Comparison of ENCODE assay signal across 9 cellular contexts in the genomic region with DNA sequence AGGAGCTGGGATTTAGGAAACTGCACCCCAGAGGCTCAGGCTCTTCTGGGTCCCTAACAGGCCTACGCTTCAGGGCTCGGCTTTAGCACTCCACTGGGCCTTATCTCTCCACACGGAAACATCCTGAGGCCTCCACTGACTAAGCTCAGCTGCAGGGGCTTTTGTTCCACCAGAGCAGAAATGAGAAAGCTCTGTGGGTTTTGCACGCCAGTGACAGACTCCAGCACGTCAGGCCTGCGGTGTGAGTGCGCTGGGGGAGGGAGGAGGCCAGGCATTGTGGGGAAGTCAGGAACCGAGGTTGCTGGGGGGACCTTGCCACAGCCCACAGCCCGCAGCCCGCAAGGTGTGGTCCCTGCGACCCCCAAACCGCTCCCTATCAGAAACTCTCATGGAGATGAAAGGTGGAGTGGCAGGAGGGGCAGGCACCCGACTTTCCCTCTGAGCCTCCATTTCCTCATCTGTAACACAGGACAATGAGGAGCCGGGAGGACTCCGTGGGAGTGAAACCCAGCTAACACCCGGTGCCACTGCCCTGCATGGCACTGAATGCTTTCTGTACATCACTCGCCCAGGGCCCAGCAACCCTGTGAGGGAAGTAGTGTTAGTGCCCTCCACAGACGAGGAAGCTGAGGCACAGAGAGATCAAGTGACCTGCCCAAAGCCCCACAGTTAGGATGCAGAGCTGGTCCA.
DNase-seq lines count a peak whose midpoint lies in the region; ATAC-seq and TF ChIP-seq lines count a peak whose summit lies in the region.
"Had no signal": no experiment of that assay in that cellular context is flagged by ENCODE, and none has a peak within 500 bp of the region (broad histone marks: within the 10 kb centered on the region; RNA-seq: fewer than 3 reads in every experiment).

No MANE protein-coding gene starts in this region.

- DNase-seq in activated T-cell treated with anti-CD3 and anti-CD28 coated beads for 48 hours (ENCODE audit: low read depth) = peak; percentile 77
- DNase-seq in activated T-cell treated with anti-CD3 and anti-CD28 coated beads, Interleukin-2, amount 50 U/mL, for 1 hour = no peak
- peak; percentile 77 to 93 for DNase-seq in stimulated activated naive CD8-positive, alpha-beta T cell treated with anti-CD3 and anti-CD28 coated beads, Interleukin-15, amount 100 ng/mL, for 72 hours
- no peak for DNase-seq in foreskin fibroblast
- DNase-seq in middle frontal gyrus (ENCODE audit: extremely low spot score, low spot score) = no peak
- DNase-seq in NCI-H446 (lab: John Stamatoyannopoulos, UW) = no peak

- no peak overlapping the region for H3K4me3 ChIP-seq in foreskin fibroblast (ENCODE audit: low read depth in 1 of 2, low read length in 2 of 2)

- H3K4me3 Mint-ChIP-seq in activated naive CD8-positive, alpha-beta T cell = peak overlapping the region; percentile 7
- peak overlapping the region; percentile 32 to 50 for H3K4me3 Mint-ChIP-seq in stimulated activated naive CD8-positive, alpha-beta T cell treated with anti-CD3 and anti-CD28 coated beads, Interleukin-15, amount 100 ng/mL, for 72 hours

- no peaks in the 10 kb centered on the region for H3K9me3 Mint-ChIP-seq in activated naive CD8-positive, alpha-beta T cell (ENCODE audit: low read depth)
- H3K9me3 Mint-ChIP-seq in stimulated activated naive CD8-positive, alpha-beta T cell treated with anti-CD3 and anti-CD28 coated beads, Interleukin-15, amount 100 ng/mL, for 72 hours = no peaks in the 10 kb centered on the region

- ATAC-seq in HG03159 (IDR thresholded peaks at IDR 0.05; ENCODE audit: unreplicated experiment) = peak; percentile 77
- ATAC-seq in stimulated activated naive CD8-positive, alpha-beta T cell treated with anti-CD3 and anti-CD28 coated beads, Interleukin-15, amount 100 ng/mL, for 72 hours = peak; percentile 92
- ATAC-seq: Panc1 had no signal

- H3K27ac Mint-ChIP-seq in activated naive CD8-positive, alpha-beta T cell = peak overlapping the region; percentile 61
- peak overlapping the region; percentile 13 to 91 for H3K27ac Mint-ChIP-seq in stimulated activated naive CD8-positive, alpha-beta T cell treated with anti-CD3 and anti-CD28 coated beads, Interleukin-15, amount 100 ng/mL, for 72 hours

- H3K4me1 Mint-ChIP-seq in activated naive CD8-positive, alpha-beta T cell (ENCODE audit: low read depth) = peaks cover 15% of the 10 kb centered on the region
- H3K4me1 Mint-ChIP-seq in stimulated activated naive CD8-positive, alpha-beta T cell treated with anti-CD3 and anti-CD28 coated beads, Interleukin-15, amount 100 ng/mL, for 72 hours = peaks cover 38% of the 10 kb centered on the region

- H3K27me3 Mint-ChIP-seq in activated naive CD8-positive, alpha-beta T cell = peaks cover 4% of the 10 kb centered on the region
- H3K27me3 Mint-ChIP-seq in stimulated activated naive CD8-positive, alpha-beta T cell treated with anti-CD3 and anti-CD28 coated beads, Interleukin-15, amount 100 ng/mL, for 72 hours = peaks cover 86% of the 10 kb centered on the region

- no peaks in the 10 kb centered on the region for H3K36me3 Mint-ChIP-seq in activated naive CD8-positive, alpha-beta T cell

- no peak for TF ChIP-seq CTCF in foreskin fibroblast (IDR thresholded peaks at IDR 0.05; ENCODE audit: low read depth, low read length)

Comparison
In these comparisons a context has a peak if more than half of its experiments do, and no peak if none do; other contexts are left out.
1. DNase-seq: peak in activated T-cell treated with anti-CD3 and anti-CD28 coated beads for 48 hours (single experiment) and stimulated activated naive CD8-positive, alpha-beta T cell treated with anti-CD3 and anti-CD28 coated beads, Interleukin-15, amount 100 ng/mL, for 72 hours (2 of 2); none in activated T-cell treated with anti-CD3 and anti-CD28 coated beads, Interleukin-2, amount 50 U/mL, for 1 hour (single experiment), foreskin fibroblast (0 of 2), middle frontal gyrus (single experiment) and NCI-H446 (0 of 2).